15 cellular contexts compared by ENCODE assay signal in genomic region chr17:57484826-57485565, GRCh38.
DNase-seq lines count a peak whose midpoint lies in the region; ATAC-seq, FAIRE-seq and TF ChIP-seq lines count a peak whose summit lies in the region.
"Had no signal": no experiment of that assay in that cellular context is flagged by ENCODE, and none has a peak within 500 bp of the region (broad histone marks: within the 10 kb centered on the region; RNA-seq: fewer than 3 reads in every experiment).

No MANE protein-coding gene starts in this region.

- H3K9ac ChIP-seq in Loucy (ENCODE audit: low read depth, low read length, poor library complexity, severe bottlenecking) (peak overlapping the region; percentile 9), GM12878 (ENCODE audit: control insufficient read depth, insufficient read depth, low read length) (no peak overlapping the region)

- TF ChIP-seq CTCF in Loucy (conservative IDR thresholded peaks at IDR 0.05; ENCODE audit: low read length) (no peak), GM12878 (IDR thresholded peaks at IDR 0.05 in 2 of 3, conservative IDR thresholded peaks at IDR 0.05 in 1 of 3; ENCODE audit: control insufficient read depth in 2 of 3, extremely low read depth in 1 of 3, insufficient read depth in 1 of 3, low read depth in 3 of 3, low read length in 3 of 3) (no peak)

- POLR2A ChIA-PET in GM12878 (lab: Charles Lee): interaction anchor here (0.6 to 2.4 kb wide), 7 partner anchors 9 to 45 kb away, joined by 3 to 12 read pairs (median 4); no protein-coding TSS in a partner anchor

- H3K9me3 ChIP-seq in Loucy (ENCODE audit: insufficient read depth, low read depth, low read length): no peaks in the 10 kb centered on the region
- no peaks in the 10 kb centered on the region for H3K9me3 ChIP-seq in GM12878 (replicated peaks; ENCODE audit: control insufficient read depth, insufficient read depth, low read length)
- H3K9me3 ChIP-seq: HAP-1, left lung had no signal

- H3K4me1 ChIP-seq in Loucy (ENCODE audit: insufficient read depth, low read length, poor library complexity, severe bottlenecking): peaks cover 73% of the 10 kb centered on the region
- H3K4me1 ChIP-seq in GM12878 (ENCODE audit: control insufficient read depth, insufficient read depth, low read length): peaks cover 40% of the 10 kb centered on the region

- no peak for TF ChIP-seq RAD21 in GM12878 (IDR thresholded peaks at IDR 0.05; ENCODE audit: insufficient read depth, low read depth, low read length)

- H3F3A ChIP-seq in Loucy (ENCODE audit: low read depth): no peaks in the 10 kb centered on the region

- TF ChIP-seq POLR2A in GM12878 (IDR thresholded peaks at IDR 0.05; ENCODE audit: low read depth, low read length): no peak

- no TSS peak for BruUV-seq in GM12878 (replicated peaks; lab: Mats Ljungman, UMichigan)

- H3K4me2 ChIP-seq in Loucy (ENCODE audit: low read depth, low read length, poor library complexity, severe bottlenecking): peak overlapping the region; percentile 26
- peak overlapping the region; percentile 81; the same call in 1 of the 2 replicates for H3K4me2 ChIP-seq in GM12878 (ENCODE audit: control insufficient read depth, insufficient read depth)

- no peak for TF ChIP-seq EP300 in GM12878 (IDR thresholded peaks at IDR 0.05; ENCODE audit: borderline replicate concordance in 1 of 2, control insufficient read depth in 1 of 2, low read depth in 2 of 2, low read length in 2 of 2)

- CTCF ChIA-PET in GM12878 (lab: Yijun Ruan, JAX): interaction anchor here (0.7 to 3.3 kb wide), 9 partner anchors 8 to 242 kb away, joined by 3 to 17 read pairs (median 5); no protein-coding TSS in a partner anchor

- RAD21 ChIA-PET in GM12878 (lab: Charles Lee; ENCODE audit: unreplicated experiment): interaction anchor here (0.9 to 5.7 kb wide), 8 partner anchors 15 to 187 kb away, joined by 3 to 28 read pairs (median 4); no protein-coding TSS in a partner anchor

- intact Hi-C loops in GM12878 (cut with micrococcal nuclease; ENCODE audit: unreplicated experiment) (no loop called here), posterior vena cava (cut with DNase I) (no loop called here)

- FAIRE-seq in GM12878 (lab: Jason Lieb, UNC) (no peak), RCC 7860 (lab: Jason Lieb, UNC) (no peak)
- FAIRE-seq: small intestine had no signal

- SMC1A ChIA-PET in GM12878 (lab: Charles Lee; ENCODE audit: uncharacterized antibody, unreplicated experiment): interaction anchor here (0.6 to 10.8 kb wide), 6 partner anchors 14 to 127 kb away, joined by 3 to 102 read pairs (median 6); no protein-coding TSS in a partner anchor

- no peak overlapping the region for H3K4me3 ChIP-seq in Loucy (ENCODE audit: low read length, poor library complexity, severe bottlenecking)
- H3K4me3 ChIP-seq in GM12878: no peak overlapping the region
- H3K4me3 ChIP-seq: coronary artery, HAP-1, left lung had no signal

- peak; percentile 37 for DNase-seq in NCI-H2171 treated with DMSO at 0.1 percent for 48 hours (lab: John Stamatoyannopoulos, UW)
- DNase-seq in NCI-H2171 (lab: John Stamatoyannopoulos, UW): no peak
- no peak for DNase-seq in GM12878 (ENCODE audit: low read depth, low spot score)
- DNase-seq in posterior vena cava (ENCODE audit: low spot score): peak; percentile 49
- no peak for DNase-seq in stimulated activated CD4-positive, alpha-beta T cell treated with anti-CD3 and anti-CD28 coated beads, Interleukin-2, amount 100 ng/mL, for 24 hours
- DNase-seq in RCC 7860 (ENCODE audit: low spot score): no peak
- DNase-seq in NCI-H748 (lab: John Stamatoyannopoulos, UW; ENCODE audit: unreplicated experiment): no peak
- DNase-seq: activated naive CD8-positive, alpha-beta T cell treated with anti-CD3 and anti-CD28 coated beads, Interleukin-2, amount 50 U/mL, for 24 hours; left lung; NCI-H748 treated with DMSO at 0.1 percent for 48 hours; small intestine had no signal

- H2AFZ ChIP-seq in Loucy (ENCODE audit: low read length) (no peak overlapping the region), GM12878 (ENCODE audit: control insufficient read depth, low read depth, low read length) (no peak overlapping the region)

- H3K36me3 ChIP-seq in Loucy (ENCODE audit: insufficient read depth, low read length) (peaks cover 64% of the 10 kb centered on the region; the same call in 1 of the 2 replicates), GM12878 (ENCODE audit: control insufficient read depth in 2 of 2, insufficient read depth in 2 of 2, low read length in 1 of 2) (no peaks in the 10 kb centered on the region; a peak in 1 of 4 replicates)
- H3K36me3 ChIP-seq: HAP-1, left lung had no signal

- peak overlapping the region; percentile 72; the same call in 1 of the 2 replicates for H3K27ac ChIP-seq in GM12878 (ENCODE audit: control insufficient read depth, insufficient read depth)
- H3K27ac ChIP-seq: coronary artery, left lung had no signal

- peak; percentile 25; the same call in 2 of the 3 replicates for ATAC-seq in GM12878
- ATAC-seq: activated naive CD8-positive, alpha-beta T cell treated with anti-CD3 and anti-CD28 coated beads, Interleukin-2, amount 50 U/mL, for 24 hours; esophagus mucosa; left lung had no signal

- H3K9me2 ChIP-seq in Loucy (replicated peaks; ENCODE audit: low read depth, low read length): no peaks in the 10 kb centered on the region

- WGBS in GM12878 (ENCODE audit: insufficient coverage, insufficient replicate concordance, low lambda C conversion rate, missing lambda C conversion rate): 95% methylated on average over 10 of the region's 10 CpGs

- H3K27me3 ChIP-seq in Loucy (ENCODE audit: insufficient read depth, low read length, poor library complexity, severe bottlenecking) (no peaks in the 10 kb centered on the region), GM12878 (replicated peaks in 1 of 2; ENCODE audit: control insufficient read depth in 2 of 2, insufficient read depth in 2 of 2, low read length in 1 of 2) (no peaks in the 10 kb centered on the region)
- H3K27me3 ChIP-seq: left lung had no signal

- in situ Hi-C loops in GM12878 (cut with MboI): no loop called here

- H3K79me2 ChIP-seq in Loucy (ENCODE audit: insufficient read depth, low read length) (peaks cover 96% of the 10 kb centered on the region), GM12878 (ENCODE audit: control insufficient read depth, insufficient read depth, low read length) (peaks cover 19% of the 10 kb centered on the region)

- H4K20me1 ChIP-seq in Loucy (ENCODE audit: insufficient read depth, low read length, poor library complexity, severe bottlenecking) (peaks cover 17% of the 10 kb centered on the region), GM12878 (ENCODE audit: control insufficient read depth, insufficient read depth) (no peaks in the 10 kb centered on the region)

TF ChIP-seq in GM12878, 131 proteins besides CTCF, POLR2A, EP300 and RAD21 (continues in another document):
- TF ChIP-seq BCL3 (IDR thresholded peaks at IDR 0.05; ENCODE audit: borderline replicate concordance, insufficient read depth, low read depth, low read length, poor library complexity, severe bottlenecking): no peak
- no peak for TF ChIP-seq MTA3 (IDR thresholded peaks at IDR 0.05; ENCODE audit: borderline replicate concordance, low read length)
- no peak for TF ChIP-seq SRF (IDR thresholded peaks at IDR 0.05; ENCODE audit: low read depth in 2 of 2, low read length in 2 of 2)
- peak; percentile 34; the same call in 1 of the 2 replicates for TF ChIP-seq IKZF1 (conservative IDR thresholded peaks at IDR 0.05)
- peak; percentile 39 for TF ChIP-seq RUNX3 (IDR thresholded peaks at IDR 0.05; ENCODE audit: low read length)
- TF ChIP-seq CBX3 (IDR thresholded peaks at IDR 0.05; ENCODE audit: borderline replicate concordance, low read depth): no peak
- TF ChIP-seq CEBPZ (IDR thresholded peaks at IDR 0.05; ENCODE audit: low read depth, low read length): no peak
- peak; percentile 28 for TF ChIP-seq MEF2B (IDR thresholded peaks at IDR 0.05; ENCODE audit: partially characterized antibody, poor library complexity, severe bottlenecking)
- no peak for TF ChIP-seq POLR2AphosphoS5 (IDR thresholded peaks at IDR 0.05; ENCODE audit: low read length)

Comparison
In these comparisons a context has a peak if more than half of its experiments do, and no peak if none do; other contexts are left out.
1. DNase-seq: peak in NCI-H2171 treated with DMSO at 0.1 percent for 48 hours (single experiment) and posterior vena cava (single experiment); none in NCI-H2171 (single experiment), GM12878 (single experiment), stimulated activated CD4-positive, alpha-beta T cell treated with anti-CD3 and anti-CD28 coated beads, Interleukin-2, amount 100 ng/mL, for 24 hours (0 of 2), RCC 7860 (single experiment) and NCI-H748 (single experiment).